In the genomic region with DNA sequence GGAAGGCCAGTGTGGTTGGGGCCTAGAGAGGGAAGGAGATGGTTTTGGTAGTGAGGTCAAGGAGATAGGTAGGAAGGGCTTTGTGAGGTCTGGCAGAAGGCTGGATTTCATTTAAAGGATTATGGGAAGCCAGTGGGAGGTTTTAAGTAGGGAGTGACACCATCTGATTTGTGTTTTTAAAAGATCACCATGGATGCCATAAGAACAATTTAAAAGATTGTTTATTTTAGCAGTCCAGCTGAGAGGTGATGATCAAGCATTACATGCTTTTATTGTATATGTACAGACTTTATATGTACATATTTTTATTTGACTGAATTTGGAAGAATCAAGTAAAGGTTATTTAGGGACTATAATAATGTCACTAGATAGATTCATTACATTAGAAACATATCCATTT, we compare ENCODE assay signal across 34 cellular contexts. TPM values are rescaled to one million over a fixed set of nuclear protein-coding genes. Genes with fewer than 3 reads are reported as not detected.
DNase-seq lines count a peak whose midpoint lies in the region; ATAC-seq, FAIRE-seq and TF ChIP-seq lines count a peak whose summit lies in the region.
"Had no signal": no experiment of that assay in that cellular context is flagged by ENCODE, and none has a peak within 500 bp of the region (broad histone marks: within the 10 kb centered on the region; RNA-seq: fewer than 3 reads in every experiment).

No MANE protein-coding gene starts in this region.

- H3K36me3 Mint-ChIP-seq in stimulated activated naive B cell treated with anti-CD40 and anti-IgM and Interleukin-4, amounts not matched to agents 10 μg/mL and 1 μg/mL and 100 μg/mL, for 72 hours = no peaks in the 10 kb centered on the region

- H3K9ac ChIP-seq in kidney (ENCODE audit: low read length in 2 of 2) = no peak overlapping the region
- H3K9ac ChIP-seq: neural progenitor cell had no signal

- H3K36me3 ChIP-seq in kidney (ENCODE audit: control insufficient read depth in 1 of 2, insufficient read depth in 2 of 2, low read length in 2 of 2) = no peaks in the 10 kb centered on the region
- H3K36me3 ChIP-seq: breast epithelium, neural progenitor cell, pancreas, Peyer's patch, WERI-Rb-1 had no signal

- TF ChIP-seq CTCF in kidney (IDR thresholded peaks at IDR 0.05; ENCODE audit: borderline replicate concordance, extremely low read depth, insufficient read depth) = no peak

- no peaks in the 10 kb centered on the region for H3K9me3 ChIP-seq in kidney (ENCODE audit: control insufficient read depth in 1 of 2, low read length in 2 of 2)
- H3K9me3 ChIP-seq: breast epithelium, pancreas, Peyer's patch, testis had no signal

- H3K27ac ChIP-seq in temporal lobe (ENCODE audit: low read depth, low read length) (peak overlapping the region; percentile 92), kidney (ENCODE audit: low read depth in 2 of 2, low read length in 2 of 2) (no peak overlapping the region)
- H3K27ac ChIP-seq: breast epithelium, epithelial cell of prostate, neural progenitor cell, pancreas, Peyer's patch, skin epidermis, testis, WERI-Rb-1 had no signal

- H3K9me3 Mint-ChIP-seq in stimulated activated naive B cell treated with anti-CD40 and anti-IgM and Interleukin-4, amounts not matched to agents 10 μg/mL and 1 μg/mL and 100 μg/mL, for 72 hours = no peaks in the 10 kb centered on the region
- H3K9me3 Mint-ChIP-seq: activated T-helper 2 cell treated with anti-CD3 and anti-CD28 coated beads, Interferon-gamma antibody, Interleukin-2, Interleukin-4, amounts not matched to agents 10 μg/mL and 5 μg/mL and 100 μg/mL, durations not matched to agents 14 hours and 24 hours and 36 hours; H9; neural progenitor cell had no signal

- DNase-seq in NCI-H524 (lab: John Stamatoyannopoulos, UW) (peak; percentile 1 to 7), NCI-H524 treated with DMSO at 0.1 percent for 48 hours (lab: John Stamatoyannopoulos, UW) (no peak), NCI-H82 (lab: John Stamatoyannopoulos, UW) (peak; percentile 90), fibroblast of peridontal ligament (ENCODE audit: extremely low read depth) (peak; percentile 30), kidney (no peak), HUDEP-2 (lab: John Stamatoyannopoulos, UW; ENCODE audit: unreplicated experiment in 76 of 76) (no peak)
- no peak for DNase-seq in stimulated activated naive B cell treated with anti-CD40 and anti-IgM and Interleukin-4, amounts not matched to agents 10 μg/mL and 1 μg/mL and 100 μg/mL, for 72 hours
- DNase-seq: activated CD4-positive, alpha-beta T cell treated with anti-CD3 and anti-CD28 coated beads for 4 hours; activated CD8-positive, alpha-beta memory T cell treated with anti-CD3 and anti-CD28 coated beads for 24 hours; activated naive CD4-positive, alpha-beta T cell treated with anti-CD3 and anti-CD28 coated beads, Interleukin-2, amount 50 U/mL, for 16 hours; activated T-cell treated with anti-CD3 and anti-CD28 coated beads for 4 hours; amygdala; Calu3; effector CD4-positive, alpha-beta T cell; H9; KG1; NCI-H1436; pancreas; Peyer's patch; SIG-M5; stimulated activated naive CD4-positive, alpha-beta T cell; T1000; testis; WERI-Rb-1 had no signal

- no peak for ATAC-seq in stimulated activated naive B cell treated with anti-CD40 and anti-IgM and Interleukin-4, amounts not matched to agents 10 μg/mL and 1 μg/mL and 100 μg/mL, for 72 hours (replicated peaks)
- ATAC-seq: left lobe of liver, pancreas had no signal

- no peak for FAIRE-seq in kidney (lab: Jason Lieb, UNC)
- FAIRE-seq: A204.1, colon, GM12878, pancreas had no signal

- H3K27ac Mint-ChIP-seq in stimulated activated naive B cell treated with anti-CD40 and anti-IgM and Interleukin-4, amounts not matched to agents 10 μg/mL and 1 μg/mL and 100 μg/mL, for 72 hours = no peak overlapping the region
- H3K27ac Mint-ChIP-seq: activated T-helper 2 cell treated with anti-CD3 and anti-CD28 coated beads, Interferon-gamma antibody, Interleukin-2, Interleukin-4, amounts not matched to agents 10 μg/mL and 5 μg/mL and 100 μg/mL, durations not matched to agents 14 hours and 24 hours and 36 hours; H9; neural progenitor cell had no signal

- H3K4me3 Mint-ChIP-seq in stimulated activated naive B cell treated with anti-CD40 and anti-IgM and Interleukin-4, amounts not matched to agents 10 μg/mL and 1 μg/mL and 100 μg/mL, for 72 hours = no peak overlapping the region
- H3K4me3 Mint-ChIP-seq: H9, neural progenitor cell had no signal

- intact Hi-C loops in kidney (cut with DNase I) = no loop called here

- H3K27me3 Mint-ChIP-seq in stimulated activated naive B cell treated with anti-CD40 and anti-IgM and Interleukin-4, amounts not matched to agents 10 μg/mL and 1 μg/mL and 100 μg/mL, for 72 hours = no peaks in the 10 kb centered on the region

- H3K4me1 Mint-ChIP-seq in stimulated activated naive B cell treated with anti-CD40 and anti-IgM and Interleukin-4, amounts not matched to agents 10 μg/mL and 1 μg/mL and 100 μg/mL, for 72 hours = no peaks in the 10 kb centered on the region
- H3K4me1 Mint-ChIP-seq: H9 had no signal

- no peaks in the 10 kb centered on the region for H3K4me1 ChIP-seq in kidney (ENCODE audit: control insufficient read depth in 1 of 2, insufficient read depth in 1 of 2, low read depth in 1 of 2, low read length in 2 of 2)
- H3K4me1 ChIP-seq: breast epithelium, Peyer's patch had no signal

- H3K4me3 ChIP-seq in kidney (ENCODE audit: low read length in 2 of 2) = no peak overlapping the region
- H3K4me3 ChIP-seq: breast epithelium, GM12878, neural progenitor cell, pancreas, Peyer's patch, skin epidermis, testis had no signal

RNA-seq across cellular contexts. Expression of gene RGL1, which starts 26.4 kb away (rescaled TPM):
- 34.7 TPM for total RNA-seq in temporal lobe
- total RNA-seq in kidney = 30.7 TPM
- 17.3 TPM for polyA plus RNA-seq in kidney (ENCODE audit: insufficient read depth, low read depth, low replicate concordance)

Comparison
In these comparisons a context has a peak if more than half of its experiments do, and no peak if none do; other contexts are left out.
1. DNase-seq: peak in NCI-H524 (2 of 2), NCI-H82 (single experiment) and fibroblast of peridontal ligament (single experiment); none in NCI-H524 treated with DMSO at 0.1 percent for 48 hours (single experiment), kidney (single experiment), stimulated activated naive B cell treated with anti-CD40 and anti-IgM and Interleukin-4, amounts not matched to agents 10 μg/mL and 1 μg/mL and 100 μg/mL, for 72 hours (single experiment) and HUDEP-2 (0 of 76).